In the genomic region with DNA sequence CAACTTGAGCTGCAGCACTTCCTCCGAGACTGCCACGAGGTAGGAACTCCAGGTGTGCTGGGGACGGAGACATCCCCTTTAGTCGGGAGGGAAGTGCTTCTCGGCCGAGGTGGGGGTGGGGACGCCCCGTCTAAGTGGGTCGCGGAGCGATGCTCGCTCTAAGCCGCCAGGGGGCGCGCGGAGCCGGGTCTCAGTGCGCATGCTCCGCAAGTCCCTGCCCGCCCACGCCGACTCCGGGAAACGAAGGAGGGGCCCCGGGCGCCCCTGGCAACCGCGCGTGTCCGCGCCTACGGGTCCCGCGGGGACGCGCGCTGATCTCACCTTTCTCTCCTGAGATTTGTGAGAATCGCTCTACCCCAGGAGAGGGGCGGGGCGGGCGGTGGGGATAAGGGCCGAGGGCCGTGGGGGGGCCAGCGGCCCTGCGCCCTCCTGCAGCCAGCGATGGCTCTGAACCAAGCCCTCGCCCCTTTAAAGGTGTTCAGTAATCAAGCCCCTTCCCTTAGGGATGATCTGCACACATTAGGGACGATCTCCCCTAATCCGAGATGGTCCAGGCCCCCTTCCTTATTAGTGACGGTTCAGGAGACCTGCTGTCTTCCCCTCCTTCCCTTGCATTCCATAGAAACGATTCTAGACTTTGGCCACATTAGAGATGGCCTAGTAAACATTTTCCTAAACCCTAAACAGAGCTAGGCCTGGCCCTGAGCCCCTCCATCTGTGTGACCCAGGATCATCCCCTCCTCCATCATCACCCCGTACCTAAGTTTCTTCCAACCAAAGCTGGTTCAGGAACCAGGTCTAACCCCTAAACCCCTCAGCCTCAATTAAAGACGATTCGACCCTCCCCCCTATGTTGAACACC, we compare ENCODE assay signal across 8 cellular contexts. TPM values are rescaled to one million over a fixed set of nuclear protein-coding genes. Genes with fewer than 3 reads are reported as not detected.
A peak's percentile ranks its signal among the peaks of the same experiment; 100 is the strongest.
DNase-seq lines count a peak whose midpoint lies in the region; ATAC-seq, FAIRE-seq and TF ChIP-seq lines count a peak whose summit lies in the region.

No MANE protein-coding gene starts in this region.

- peak; percentile 55 for ATAC-seq in HG03135 (IDR thresholded peaks at IDR 0.05; ENCODE audit: unreplicated experiment)
- peak; percentile 57 for ATAC-seq in HepG2
- ATAC-seq in GM19397 (IDR thresholded peaks at IDR 0.05; ENCODE audit: unreplicated experiment): no peak

- peaks cover 29% of the 10 kb centered on the region for H3K4me1 ChIP-seq in HepG2 (ENCODE audit: insufficient read depth, low read length)

- H3K36me3 ChIP-seq in HepG2 (replicated peaks in 1 of 2; ENCODE audit: control insufficient read depth in 1 of 2, insufficient read depth in 2 of 2, low read length in 2 of 2): no peaks in the 10 kb centered on the region

- no peaks in the 10 kb centered on the region for H3K79me2 ChIP-seq in HepG2 (ENCODE audit: insufficient read depth, low read length)

- no peaks in the 10 kb centered on the region; a peak in 1 of 5 replicates for H3K27me3 ChIP-seq in HepG2 (ENCODE audit: control insufficient read depth in 1 of 2, insufficient read depth in 2 of 2, low read length in 2 of 2)

- no peaks in the 10 kb centered on the region for H4K20me1 ChIP-seq in HepG2 (ENCODE audit: insufficient read depth, low read length)

- peak; percentile 95 for TF ChIP-seq CTCF in HepG2 (CRISPR knock-in tag; IDR thresholded peaks at IDR 0.05)

- DNase-seq in DMS53 treated with DMSO at 0.1 percent for 48 hours (lab: John Stamatoyannopoulos, UW; ENCODE audit: unreplicated experiment): peak; percentile 93
- peak; percentile 90 to 95 for DNase-seq in NCI-H524 (lab: John Stamatoyannopoulos, UW)
- DNase-seq in activated CD4-positive, alpha-beta T cell treated with anti-CD3 and anti-CD28 coated beads, Interleukin-2, amount 50 U/mL, for 1 hour: peak; percentile 88
- peak; percentile 54 for DNase-seq in dedifferentiated amniotic fluid mesenchymal stem cell (ENCODE audit: extremely low spot score)
- DNase-seq in HepG2 (ENCODE audit: low spot score): peak; percentile 56
- DNase-seq in stimulated activated CD4-positive, alpha-beta T cell treated with anti-CD3 and anti-CD28 coated beads, Interleukin-1b, Interleukin-23, amount 100 ng/mL, for 48 hours: peak; percentile 90

- peak overlapping the region; percentile 85 for H3K4me2 ChIP-seq in HepG2 (ENCODE audit: low read depth, low read length)

- intact Hi-C loops in HepG2 (cut with micrococcal nuclease; ENCODE audit: unreplicated experiment): loop anchor here (5.0 to 10.0 kb wide), 3 partner anchors 65 to 225 kb away; partner anchors contain the start of genes BLVRB and SPTBN4

- 15% methylated on average over 13 of the region's 54 CpGs for WGBS in HepG2 (ENCODE audit: low lambda C conversion rate)

- peak; percentile 56; the same call in 1 of the 2 replicates for TF ChIP-seq RAD21 in HepG2 (CRISPR knock-in tag; IDR thresholded peaks at IDR 0.05)

- H3K9ac ChIP-seq in HepG2 (ENCODE audit: insufficient read depth, low read depth, low read length): peak overlapping the region; percentile 39; the same call in 1 of the 2 replicates

- BruUV-seq in HepG2 (replicated peaks; lab: Mats Ljungman, UMichigan): no TSS peak

- H3K4me3 ChIP-seq in HepG2 (replicated peaks in 1 of 3; ENCODE audit: insufficient read depth in 1 of 3, low read depth in 2 of 3, low read length in 3 of 3): peak overlapping the region; percentile 35 to 65 (median 51)

- no peak for FAIRE-seq in HepG2 (lab: Jason Lieb, UNC)

- in situ Hi-C loops in HepG2 (cut with HindIII; ENCODE audit: extremely low pct_ligation_motif_present, low pct_unique_long_range_greater_than_20kb): no loop called here

- no peaks in the 10 kb centered on the region for H3K9me3 ChIP-seq in HepG2 (ENCODE audit: low read length)

- no peak overlapping the region for H3K27ac ChIP-seq in HepG2 (ENCODE audit: extremely low read length, insufficient read depth, low read length)

- no peak for TF ChIP-seq EP300 in HepG2 (IDR thresholded peaks at IDR 0.05; ENCODE audit: low read depth in 2 of 2, low read length in 2 of 2)
- no peak for TF ChIP-seq EP300 in HepG2 (CRISPR knock-in tag; IDR thresholded peaks at IDR 0.05; ENCODE audit: borderline replicate concordance)

- H2AFZ ChIP-seq in HepG2 (ENCODE audit: low read length): peak overlapping the region; percentile 2

- POLR2A ChIA-PET in HepG2 (lab: Yijun Ruan, JAX): interaction anchor here (1.1 kb wide), 1 partner anchor 188 kb away, joined by 3 read pairs; the partner anchor contains the start of genes COQ8B and ITPKC

- TF ChIP-seq POLR2A in HepG2 (IDR thresholded peaks at IDR 0.05; ENCODE audit: insufficient read depth in 1 of 2, low read depth in 2 of 2, low read length in 2 of 2): no peak

- CTCF ChIA-PET in HepG2 (lab: Yijun Ruan, JAX; ENCODE audit: low intra/inter-chr PET ratio, low total read pairs): interaction anchor here (2.6 kb wide), 1 partner anchor 105 kb away, joined by 9 read pairs; no protein-coding TSS in a partner anchor

TF ChIP-seq in HepG2, 621 proteins besides CTCF, POLR2A, EP300 and RAD21 (continues in another document):
- no peak for TF ChIP-seq GLI4 (CRISPR knock-in tag; IDR thresholded peaks at IDR 0.05; ENCODE audit: borderline replicate concordance)
- peak; percentile 64 for TF ChIP-seq KDM2A (CRISPR knock-in tag; IDR thresholded peaks at IDR 0.05; ENCODE audit: borderline replicate concordance, low read depth)
- TF ChIP-seq ERF (CRISPR knock-in tag; IDR thresholded peaks at IDR 0.05): peak; percentile 40; the same call in 1 of the 2 replicates
- TF ChIP-seq ETS1 (CRISPR knock-in tag; IDR thresholded peaks at IDR 0.05): no peak
- no peak for TF ChIP-seq ATF7-NPFF (CRISPR knock-in tag; IDR thresholded peaks at IDR 0.05; ENCODE audit: low read depth)
- 0 out of 2 replicates have a peak, but pooled peaks have one; percentile 46 for TF ChIP-seq ARNT2 (CRISPR knock-in tag; IDR thresholded peaks at IDR 0.05; ENCODE audit: low read depth)
- no peak for TF ChIP-seq NFATC3 (CRISPR knock-in tag; IDR thresholded peaks at IDR 0.05)
- TF ChIP-seq HCFC1 (IDR thresholded peaks at IDR 0.05; ENCODE audit: low read depth, low read length): 0 out of 2 replicates have a peak, but pooled peaks have one; percentile 18
- TF ChIP-seq RFX3 (CRISPR knock-in tag; IDR thresholded peaks at IDR 0.05): peak; percentile 79
- no peak for TF ChIP-seq MLXIP (CRISPR knock-in tag; IDR thresholded peaks at IDR 0.05; ENCODE audit: borderline replicate concordance)
- no peak for TF ChIP-seq NFE2 (CRISPR knock-in tag; IDR thresholded peaks at IDR 0.05)
- TF ChIP-seq TEAD3 (CRISPR knock-in tag; optimal IDR thresholded peaks at IDR 0.05; ENCODE audit: borderline replicate concordance): no peak

RNA-seq across cellular contexts. Expression of gene SHKBP1, which starts 47.3 kb away (rescaled TPM):
- 13.8 and 16.2 TPM in 2 replicates for total RNA-seq in HepG2 (2016; rRNA removed; fragmentation: Illumina TruSeq; extraction: Trizol)
- 5.3 and 5.6 TPM in 2 replicates for total RNA-seq in HepG2 (2016; cell fraction: cytosol; rRNA removed; fragmentation: Illumina TruSeq; extraction: Trizol; ENCODE audit: low read depth)
- total RNA-seq in HepG2 (2016; cell fraction: insoluble cytoplasmic fraction; rRNA removed; fragmentation: Illumina TruSeq; extraction: Trizol): 13.0 and 17.7 TPM in 2 replicates
- 7.8 and 10.7 TPM in 2 replicates for total RNA-seq in HepG2 (2016; cell fraction: membrane; rRNA removed; fragmentation: Illumina TruSeq; extraction: Trizol)
- total RNA-seq in HepG2 (2016; cell fraction: nucleus; rRNA removed; fragmentation: Illumina TruSeq; extraction: Trizol): 13.0 and 13.3 TPM in 2 replicates
- 17.4 and 20.6 TPM in 2 replicates for polyA plus RNA-seq in HepG2 (2011; rRNA removed)
- polyA plus RNA-seq in HepG2 (2011; cell fraction: cytosol; rRNA removed): 13.3 and 18.5 TPM in 2 replicates
- 67.9 and 84.5 TPM in 2 replicates for polyA plus RNA-seq in HepG2 (2011; cell fraction: nucleus; rRNA removed)
- 15.6 and 36.6 TPM in 2 replicates for polyA plus RNA-seq in HepG2 (2012)
- 7.9 and 8.8 TPM in 2 replicates for polyA plus RNA-seq in HepG2 (2016; cell fraction: cytosol; fragmentation: Illumina TruSeq; extraction: Trizol; ENCODE audit: low read depth)
- polyA plus RNA-seq in HepG2 (2016; cell fraction: insoluble cytoplasmic fraction; fragmentation: Illumina TruSeq; extraction: Trizol; ENCODE audit: low read depth): 20.3 and 25.0 TPM in 2 replicates
- polyA plus RNA-seq in HepG2 (2016; cell fraction: membrane; fragmentation: Illumina TruSeq; extraction: Trizol; ENCODE audit: low read depth): 14.5 and 16.5 TPM in 2 replicates
- 34.3 and 43.8 TPM in 2 replicates for polyA plus RNA-seq in HepG2 (2016; cell fraction: nucleus; fragmentation: Illumina TruSeq; extraction: Trizol; ENCODE audit: insufficient read depth, low read depth)
- polyA minus RNA-seq in HepG2 (2011; rRNA and poly(A)+ RNA removed; ENCODE audit: low replicate concordance): 46.9 and 53.5 TPM in 2 replicates
- 25.8 and 30.2 TPM in 2 replicates for polyA minus RNA-seq in HepG2 (2011; cell fraction: cytosol; rRNA and poly(A)+ RNA removed)
- polyA minus RNA-seq in HepG2 (2011; cell fraction: nucleus; rRNA and poly(A)+ RNA removed): 15.2 and 18.8 TPM in 2 replicates
